In genomic region chr17:56594528-56595418, GRCh38 we compare ENCODE assay signal across 8 cellular contexts.
DNase-seq lines count a peak whose midpoint lies in the region; ATAC-seq and TF ChIP-seq lines count a peak whose summit lies in the region.

No MANE protein-coding gene starts in this region.

- no peak for TF ChIP-seq CTCF in GM13977 (IDR thresholded peaks at IDR 0.05; ENCODE audit: extremely low read depth, insufficient read depth, missing control alignments)

- H3K27me3 ChIP-seq in iPS DF 6.9 (ENCODE audit: control insufficient read depth, insufficient read depth, low read length) = peaks cover 17% of the 10 kb centered on the region; the same call in 1 of the 2 replicates

- ATAC-seq in HG02884 (IDR thresholded peaks at IDR 0.05; ENCODE audit: unreplicated experiment) (no peak), HG03439 (IDR thresholded peaks at IDR 0.05; ENCODE audit: unreplicated experiment) (no peak), GM19463 (IDR thresholded peaks at IDR 0.05; ENCODE audit: unreplicated experiment) (no peak)

- no peaks in the 10 kb centered on the region for H3K36me3 ChIP-seq in iPS DF 6.9 (ENCODE audit: control insufficient read depth, insufficient read depth, low read length)

- peak overlapping the region; percentile 74; the same call in 1 of the 2 replicates for H3K4me3 ChIP-seq in iPS DF 6.9 (ENCODE audit: low read length)

- in situ Hi-C loops in GM13977 (cut with MboI; ENCODE audit: low pct_unique_long_range_greater_than_20kb, low sequenced_read_pairs, unreplicated experiment) = no loop called here

- no peaks in the 10 kb centered on the region for H3K4me1 ChIP-seq in iPS DF 6.9 (ENCODE audit: control insufficient read depth, insufficient read depth, low read length)

- no CpG with 5 or more reads among the region's 50 CpGs for WGBS in iPS DF 6.9 (ENCODE audit: insufficient coverage, insufficient read length)

- DNase-seq in GM13977 (ENCODE audit: low spot score) (peak; percentile 48), NCI-H69 (lab: John Stamatoyannopoulos, UW) (peak; percentile 42), iPS DF 6.9 (ENCODE audit: low read depth, low spot score) (no peak)
- DNase-seq in activated naive CD4-positive, alpha-beta T cell treated with Interleukin-2 at 50 U/mL for 16 hours = peak; percentile 13
- DNase-seq in stimulated activated CD4-positive, alpha-beta T cell treated with anti-CD3 and anti-CD28 coated beads, Interleukin-4, amount 100 ng/mL, for 24 hours = peak; percentile 12

- H3K27ac ChIP-seq in iPS DF 6.9 (ENCODE audit: low read length) = no peak overlapping the region

- no peaks in the 10 kb centered on the region for H3K9me3 ChIP-seq in iPS DF 6.9 (ENCODE audit: control insufficient read depth, insufficient read depth, low read length)
